1 cellular context compared by ENCODE assay signal in genomic region chr5:77590347-77590746, GRCh38.
A peak's percentile ranks its signal among the peaks of the same experiment; 100 is the strongest.
TF ChIP-seq lines count a peak whose summit lies in the region.

No MANE protein-coding gene starts in this region.

TF ChIP-seq in GM12878, 131 proteins besides CTCF, POLR2A, EP300 and RAD21 (continued from another document and continues in another):
- TF ChIP-seq, protein P1, sequence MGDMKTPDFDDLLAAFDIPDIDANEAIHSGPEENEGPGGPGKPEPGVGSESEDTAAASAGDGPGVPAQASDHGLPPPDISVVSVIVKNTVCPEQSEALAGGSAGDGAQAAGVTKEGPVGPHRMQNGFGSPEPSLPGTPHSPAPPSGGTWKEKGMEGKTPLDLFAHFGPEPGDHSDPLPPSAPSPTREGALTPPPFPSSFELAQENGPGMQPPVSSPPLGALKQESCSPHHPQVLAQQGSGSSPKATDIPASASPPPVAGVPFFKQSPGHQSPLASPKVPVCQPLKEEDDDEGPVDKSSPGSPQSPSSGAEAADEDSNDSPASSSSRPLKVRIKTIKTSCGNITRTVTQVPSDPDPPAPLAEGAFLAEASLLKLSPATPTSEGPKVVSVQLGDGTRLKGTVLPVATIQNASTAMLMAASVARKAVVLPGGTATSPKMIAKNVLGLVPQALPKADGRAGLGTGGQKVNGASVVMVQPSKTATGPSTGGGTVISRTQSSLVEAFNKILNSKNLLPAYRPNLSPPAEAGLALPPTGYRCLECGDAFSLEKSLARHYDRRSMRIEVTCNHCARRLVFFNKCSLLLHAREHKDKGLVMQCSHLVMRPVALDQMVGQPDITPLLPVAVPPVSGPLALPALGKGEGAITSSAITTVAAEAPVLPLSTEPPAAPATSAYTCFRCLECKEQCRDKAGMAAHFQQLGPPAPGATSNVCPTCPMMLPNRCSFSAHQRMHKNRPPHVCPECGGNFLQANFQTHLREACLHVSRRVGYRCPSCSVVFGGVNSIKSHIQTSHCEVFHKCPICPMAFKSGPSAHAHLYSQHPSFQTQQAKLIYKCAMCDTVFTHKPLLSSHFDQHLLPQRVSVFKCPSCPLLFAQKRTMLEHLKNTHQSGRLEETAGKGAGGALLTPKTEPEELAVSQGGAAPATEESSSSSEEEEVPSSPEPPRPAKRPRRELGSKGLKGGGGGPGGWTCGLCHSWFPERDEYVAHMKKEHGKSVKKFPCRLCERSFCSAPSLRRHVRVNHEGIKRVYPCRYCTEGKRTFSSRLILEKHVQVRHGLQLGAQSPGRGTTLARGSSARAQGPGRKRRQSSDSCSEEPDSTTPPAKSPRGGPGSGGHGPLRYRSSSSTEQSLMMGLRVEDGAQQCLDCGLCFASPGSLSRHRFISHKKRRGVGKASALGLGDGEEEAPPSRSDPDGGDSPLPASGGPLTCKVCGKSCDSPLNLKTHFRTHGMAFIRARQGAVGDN (IDR thresholded peaks at IDR 0.05): peak; percentile 78
- TF ChIP-seq KDM1A (IDR thresholded peaks at IDR 0.05; ENCODE audit: borderline replicate concordance): no peak
- no peak for TF ChIP-seq CHD1 (IDR thresholded peaks at IDR 0.05; ENCODE audit: low read depth, low read length)
- 0 out of 2 replicates have a peak, but pooled peaks have one; percentile 41 for TF ChIP-seq CREM (IDR thresholded peaks at IDR 0.05; ENCODE audit: low read depth)
- peak; percentile 70 for TF ChIP-seq MLLT1 (IDR thresholded peaks at IDR 0.05)
- TF ChIP-seq SREBF1 (IDR thresholded peaks at IDR 0.05; ENCODE audit: low read length): no peak
- TF ChIP-seq JUND (IDR thresholded peaks at IDR 0.05; ENCODE audit: low read depth, low read length): no peak
- peak; percentile 46; the same call in 1 of the 2 replicates for TF ChIP-seq RAD51 (IDR thresholded peaks at IDR 0.05)
- TF ChIP-seq IRF5 (IDR thresholded peaks at IDR 0.05; ENCODE audit: borderline replicate concordance): no peak
- TF ChIP-seq TAF1 (IDR thresholded peaks at IDR 0.05; ENCODE audit: borderline replicate concordance, low read depth, low read length): no peak
- TF ChIP-seq, protein P2, sequence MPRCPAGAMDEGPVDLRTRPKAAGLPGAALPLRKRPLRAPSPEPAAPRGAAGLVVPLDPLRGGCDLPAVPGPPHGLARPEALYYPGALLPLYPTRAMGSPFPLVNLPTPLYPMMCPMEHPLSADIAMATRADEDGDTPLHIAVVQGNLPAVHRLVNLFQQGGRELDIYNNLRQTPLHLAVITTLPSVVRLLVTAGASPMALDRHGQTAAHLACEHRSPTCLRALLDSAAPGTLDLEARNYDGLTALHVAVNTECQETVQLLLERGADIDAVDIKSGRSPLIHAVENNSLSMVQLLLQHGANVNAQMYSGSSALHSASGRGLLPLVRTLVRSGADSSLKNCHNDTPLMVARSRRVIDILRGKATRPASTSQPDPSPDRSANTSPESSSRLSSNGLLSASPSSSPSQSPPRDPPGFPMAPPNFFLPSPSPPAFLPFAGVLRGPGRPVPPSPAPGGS (IDR thresholded peaks at IDR 0.05; ENCODE audit: borderline replicate concordance, insufficient read depth, low read depth, low read length, poor library complexity, severe bottlenecking): peak; percentile 51
- TF ChIP-seq, protein P3, sequence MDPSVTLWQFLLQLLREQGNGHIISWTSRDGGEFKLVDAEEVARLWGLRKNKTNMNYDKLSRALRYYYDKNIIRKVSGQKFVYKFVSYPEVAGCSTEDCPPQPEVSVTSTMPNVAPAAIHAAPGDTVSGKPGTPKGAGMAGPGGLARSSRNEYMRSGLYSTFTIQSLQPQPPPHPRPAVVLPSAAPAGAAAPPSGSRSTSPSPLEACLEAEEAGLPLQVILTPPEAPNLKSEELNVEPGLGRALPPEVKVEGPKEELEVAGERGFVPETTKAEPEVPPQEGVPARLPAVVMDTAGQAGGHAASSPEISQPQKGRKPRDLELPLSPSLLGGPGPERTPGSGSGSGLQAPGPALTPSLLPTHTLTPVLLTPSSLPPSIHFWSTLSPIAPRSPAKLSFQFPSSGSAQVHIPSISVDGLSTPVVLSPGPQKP (IDR thresholded peaks at IDR 0.05; ENCODE audit: low read depth, low read length): 0 out of 2 replicates have a peak, but pooled peaks have one; percentile 27
- peak; percentile 87 for TF ChIP-seq RELB (IDR thresholded peaks at IDR 0.05; ENCODE audit: low read depth)
- TF ChIP-seq CBX5 (IDR thresholded peaks at IDR 0.05; ENCODE audit: low read depth): no peak; the same call in 1 of the 2 replicates
- TF ChIP-seq ZNF217 (IDR thresholded peaks at IDR 0.05): no peak
- TF ChIP-seq MTA3 (IDR thresholded peaks at IDR 0.05; ENCODE audit: borderline replicate concordance, low read length): no peak
- TF ChIP-seq NFIC (IDR thresholded peaks at IDR 0.05; ENCODE audit: low read depth, low read length): peak; percentile 62; the same call in 1 of the 2 replicates
- TF ChIP-seq, protein P4, sequence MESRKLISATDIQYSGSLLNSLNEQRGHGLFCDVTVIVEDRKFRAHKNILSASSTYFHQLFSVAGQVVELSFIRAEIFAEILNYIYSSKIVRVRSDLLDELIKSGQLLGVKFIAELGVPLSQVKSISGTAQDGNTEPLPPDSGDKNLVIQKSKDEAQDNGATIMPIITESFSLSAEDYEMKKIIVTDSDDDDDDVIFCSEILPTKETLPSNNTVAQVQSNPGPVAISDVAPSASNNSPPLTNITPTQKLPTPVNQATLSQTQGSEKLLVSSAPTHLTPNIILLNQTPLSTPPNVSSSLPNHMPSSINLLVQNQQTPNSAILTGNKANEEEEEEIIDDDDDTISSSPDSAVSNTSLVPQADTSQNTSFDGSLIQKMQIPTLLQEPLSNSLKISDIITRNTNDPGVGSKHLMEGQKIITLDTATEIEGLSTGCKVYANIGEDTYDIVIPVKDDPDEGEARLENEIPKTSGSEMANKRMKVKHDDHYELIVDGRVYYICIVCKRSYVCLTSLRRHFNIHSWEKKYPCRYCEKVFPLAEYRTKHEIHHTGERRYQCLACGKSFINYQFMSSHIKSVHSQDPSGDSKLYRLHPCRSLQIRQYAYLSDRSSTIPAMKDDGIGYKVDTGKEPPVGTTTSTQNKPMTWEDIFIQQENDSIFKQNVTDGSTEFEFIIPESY (IDR thresholded peaks at IDR 0.05): no peak
- peak; percentile 69 to 75 for TF ChIP-seq BHLHE40 (IDR thresholded peaks at IDR 0.05; ENCODE audit: borderline replicate concordance in 1 of 2, low read depth in 2 of 2, low read length in 1 of 2)
- peak; percentile 58; the same call in 1 of the 2 replicates for TF ChIP-seq PAX5 (IDR thresholded peaks at IDR 0.05; ENCODE audit: borderline replicate concordance, low read depth, low read length)
- no peak for TF ChIP-seq BRCA1 (IDR thresholded peaks at IDR 0.05; ENCODE audit: low read depth, low read length)
- no peak for TF ChIP-seq NKRF (conservative IDR thresholded peaks at IDR 0.05)
- no peak for TF ChIP-seq NFYA (IDR thresholded peaks at IDR 0.05; ENCODE audit: borderline replicate concordance, low read depth, low read length)
- TF ChIP-seq TARDBP (IDR thresholded peaks at IDR 0.05; ENCODE audit: borderline replicate concordance): no peak
- TF ChIP-seq IKZF2 (IDR thresholded peaks at IDR 0.05): peak; percentile 95 to 96
- peak; percentile 100 for TF ChIP-seq GATAD2B (conservative IDR thresholded peaks at IDR 0.05; ENCODE audit: low read depth)
- 0 out of 2 replicates have a peak, but pooled peaks have one; percentile 15 for TF ChIP-seq JUNB (IDR thresholded peaks at IDR 0.05)
- no peak for TF ChIP-seq SIX5 (IDR thresholded peaks at IDR 0.05; ENCODE audit: low read depth, low read length, severe bottlenecking)
- no peak for TF ChIP-seq FOXK2 (IDR thresholded peaks at IDR 0.05)
- TF ChIP-seq MYB (IDR thresholded peaks at IDR 0.05; ENCODE audit: borderline replicate concordance, low read depth, low read length): no peak
- TF ChIP-seq DPF2 (IDR thresholded peaks at IDR 0.05): peak; percentile 88
- no peak for TF ChIP-seq EGR1 (IDR thresholded peaks at IDR 0.05; ENCODE audit: borderline replicate concordance in 1 of 2, low read depth in 2 of 2, low read length in 2 of 2)
- no peak for TF ChIP-seq PML (IDR thresholded peaks at IDR 0.05; ENCODE audit: low read length)
- TF ChIP-seq MEF2B (IDR thresholded peaks at IDR 0.05; ENCODE audit: partially characterized antibody, poor library complexity, severe bottlenecking): peak; percentile 100
- TF ChIP-seq ZSCAN29 (IDR thresholded peaks at IDR 0.05): no peak
- TF ChIP-seq FOXM1 (IDR thresholded peaks at IDR 0.05; ENCODE audit: low read depth, low read length): peak; percentile 30; the same call in 1 of the 2 replicates
- TF ChIP-seq CHD2 (IDR thresholded peaks at IDR 0.05; ENCODE audit: borderline replicate concordance, low read depth, low read length): peak; percentile 59
- TF ChIP-seq SMAD5 (IDR thresholded peaks at IDR 0.05; ENCODE audit: low read depth): no peak
- peak; percentile 68 for TF ChIP-seq POLR2AphosphoS5 (IDR thresholded peaks at IDR 0.05; ENCODE audit: low read length)
- TF ChIP-seq NR2C1 (IDR thresholded peaks at IDR 0.05): no peak
- TF ChIP-seq, protein P5, sequence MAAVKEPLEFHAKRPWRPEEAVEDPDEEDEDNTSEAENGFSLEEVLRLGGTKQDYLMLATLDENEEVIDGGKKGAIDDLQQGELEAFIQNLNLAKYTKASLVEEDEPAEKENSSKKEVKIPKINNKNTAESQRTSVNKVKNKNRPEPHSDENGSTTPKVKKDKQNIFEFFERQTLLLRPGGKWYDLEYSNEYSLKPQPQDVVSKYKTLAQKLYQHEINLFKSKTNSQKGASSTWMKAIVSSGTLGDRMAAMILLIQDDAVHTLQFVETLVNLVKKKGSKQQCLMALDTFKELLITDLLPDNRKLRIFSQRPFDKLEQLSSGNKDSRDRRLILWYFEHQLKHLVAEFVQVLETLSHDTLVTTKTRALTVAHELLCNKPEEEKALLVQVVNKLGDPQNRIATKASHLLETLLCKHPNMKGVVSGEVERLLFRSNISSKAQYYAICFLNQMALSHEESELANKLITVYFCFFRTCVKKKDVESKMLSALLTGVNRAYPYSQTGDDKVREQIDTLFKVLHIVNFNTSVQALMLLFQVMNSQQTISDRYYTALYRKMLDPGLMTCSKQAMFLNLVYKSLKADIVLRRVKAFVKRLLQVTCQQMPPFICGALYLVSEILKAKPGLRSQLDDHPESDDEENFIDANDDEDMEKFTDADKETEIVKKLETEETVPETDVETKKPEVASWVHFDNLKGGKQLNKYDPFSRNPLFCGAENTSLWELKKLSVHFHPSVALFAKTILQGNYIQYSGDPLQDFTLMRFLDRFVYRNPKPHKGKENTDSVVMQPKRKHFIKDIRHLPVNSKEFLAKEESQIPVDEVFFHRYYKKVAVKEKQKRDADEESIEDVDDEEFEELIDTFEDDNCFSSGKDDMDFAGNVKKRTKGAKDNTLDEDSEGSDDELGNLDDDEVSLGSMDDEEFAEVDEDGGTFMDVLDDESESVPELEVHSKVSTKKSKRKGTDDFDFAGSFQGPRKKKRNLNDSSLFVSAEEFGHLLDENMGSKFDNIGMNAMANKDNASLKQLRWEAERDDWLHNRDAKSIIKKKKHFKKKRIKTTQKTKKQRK (IDR thresholded peaks at IDR 0.05; ENCODE audit: low read depth, low read length): no peak
